In the genomic region with DNA sequence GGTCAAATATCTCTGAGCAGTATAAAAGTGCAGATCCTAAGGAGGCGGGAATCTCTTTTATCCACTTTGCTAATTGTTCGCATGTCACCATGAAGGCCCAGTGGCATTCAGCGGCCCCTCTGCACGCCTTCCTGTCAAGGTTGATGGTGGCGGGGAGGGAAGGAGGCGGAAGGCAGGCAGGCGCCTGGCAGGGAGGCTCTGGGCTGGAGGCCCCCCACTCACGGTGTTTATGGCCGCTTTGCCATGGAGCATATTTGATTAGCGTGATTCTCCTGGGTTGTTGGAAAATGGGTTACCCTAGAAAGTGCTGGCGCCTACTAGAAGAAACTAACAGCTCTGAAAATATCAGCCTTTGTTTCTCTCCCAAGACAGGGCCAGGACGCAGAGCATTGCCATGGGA, we compare ENCODE assay signal across 20 cellular contexts.
"Had no signal": no experiment of that assay in that cellular context is flagged by ENCODE, and none has a peak within 500 bp of the region (broad histone marks: within the 10 kb centered on the region; RNA-seq: fewer than 3 reads in every experiment).

No MANE protein-coding gene starts in this region.

- DNase-seq: colonic mucosa; effector CD4-positive, alpha-beta T cell; foreskin keratinocyte; kidney; left colon; mammary epithelial cell; mucosa of descending colon; nucleus accumbens; pancreas; right lobe of liver; stimulated activated CD4-positive, alpha-beta T cell treated with anti-CD3 and anti-CD28 coated beads, Interleukin-4, amount 100 ng/mL, for 1 hour; stimulated activated CD8-positive, alpha-beta memory T cell treated with anti-CD3 and anti-CD28 coated beads, Interleukin-4, amount 100 ng/mL, for 48 hours; stimulated activated naive CD8-positive, alpha-beta T cell treated with anti-CD3 and anti-CD28 coated beads, Interleukin-15, Interleukin-2, amounts not matched to agents 100 U/mL and 50 U/mL, for 24 hours; thyroid gland had no signal

- H3K4me3 ChIP-seq: colonic mucosa, mucosa of descending colon, pancreas, right lobe of liver, suprapubic skin, thyroid gland had no signal

- H3K4me1 ChIP-seq: colonic mucosa, foreskin keratinocyte, pancreas, right lobe of liver, suprapubic skin, thyroid gland had no signal

- H3K4me3 Mint-ChIP-seq: nephron; stimulated activated effector memory CD8-positive, alpha-beta T cell treated with anti-CD3 and anti-CD28 coated beads, Interleukin-12 subunit alpha, Interleukin-12 subunit beta, amount 100 ng/mL, for 72 hours; type B pancreatic cell had no signal

- H3K36me3 ChIP-seq: colonic mucosa, pancreas, right lobe of liver, suprapubic skin, thyroid gland had no signal

- H3K27me3 ChIP-seq: colonic mucosa, foreskin keratinocyte, pancreas, right lobe of liver, suprapubic skin, thyroid gland had no signal

- H3K9me3 ChIP-seq: colonic mucosa, mucosa of descending colon, pancreas, right lobe of liver, suprapubic skin, thyroid gland had no signal

- H3K27ac Mint-ChIP-seq: nephron; progenitor cell of endocrine pancreas; stimulated activated effector memory CD8-positive, alpha-beta T cell treated with anti-CD3 and anti-CD28 coated beads, Interleukin-12 subunit alpha, Interleukin-12 subunit beta, amount 100 ng/mL, for 72 hours; type B pancreatic cell had no signal

- H3K9me3 Mint-ChIP-seq: nephron; stimulated activated effector memory CD8-positive, alpha-beta T cell treated with anti-CD3 and anti-CD28 coated beads, Interleukin-12 subunit alpha, Interleukin-12 subunit beta, amount 100 ng/mL, for 72 hours had no signal

- H3K27ac ChIP-seq: colonic mucosa, epithelial cell of prostate, foreskin keratinocyte, pancreas, right lobe of liver, suprapubic skin, thyroid gland had no signal

- H3K27me3 Mint-ChIP-seq: progenitor cell of endocrine pancreas had no signal

- ATAC-seq: foreskin keratinocyte; left colon; mucosa of descending colon; pancreas; right lobe of liver; stimulated activated effector memory CD8-positive, alpha-beta T cell treated with anti-CD3 and anti-CD28 coated beads, Interleukin-12 subunit alpha, Interleukin-12 subunit beta, amount 100 ng/mL, for 72 hours; stimulated activated naive CD8-positive, alpha-beta T cell treated with anti-CD3 and anti-CD28 coated beads, Interleukin-15, Interleukin-2, amounts not matched to agents 100 U/mL and 50 U/mL, for 24 hours had no signal

- H3K36me3 Mint-ChIP-seq: stimulated activated effector memory CD8-positive, alpha-beta T cell treated with anti-CD3 and anti-CD28 coated beads, Interleukin-12 subunit alpha, Interleukin-12 subunit beta, amount 100 ng/mL, for 72 hours had no signal
